Comparison of ENCODE assay signal across 16 cellular contexts in the genomic region with DNA sequence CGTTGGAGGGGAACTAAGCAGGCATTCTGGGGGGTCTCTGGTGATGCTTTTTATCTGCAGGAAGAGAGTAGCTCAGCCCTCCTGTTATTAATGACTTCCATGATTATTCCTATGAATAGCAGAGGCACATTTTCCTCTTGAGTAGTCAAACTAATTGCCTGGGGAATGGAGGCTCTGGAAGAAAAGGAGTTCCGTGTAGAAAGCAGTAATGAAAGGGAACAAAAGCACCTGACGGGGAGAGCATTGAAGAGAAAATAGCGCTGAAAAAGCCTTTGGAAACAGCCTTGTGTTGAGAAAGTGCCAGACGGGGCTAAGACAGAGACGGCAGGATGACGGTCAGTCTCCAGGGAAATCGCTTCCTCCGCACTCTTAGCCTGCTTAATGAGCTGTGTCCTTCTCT.
DNase-seq lines count a peak whose midpoint lies in the region; TF ChIP-seq lines count a peak whose summit lies in the region.
"Had no signal": no experiment of that assay in that cellular context is flagged by ENCODE, and none has a peak within 500 bp of the region (broad histone marks: within the 10 kb centered on the region; RNA-seq: fewer than 3 reads in every experiment).

No MANE protein-coding gene starts in this region.

- H3K9me3 Mint-ChIP-seq in nephron progenitor cell: no peaks in the 10 kb centered on the region

- TF ChIP-seq CTCF in nephron progenitor cell (IDR thresholded peaks at IDR 0.05): no peak

- no peaks in the 10 kb centered on the region for H3K36me3 Mint-ChIP-seq in nephron progenitor cell (ENCODE audit: low read depth)

- peaks cover 10% of the 10 kb centered on the region for H3K27me3 Mint-ChIP-seq in nephron progenitor cell (ENCODE audit: low read depth, poor library complexity)

- DNase-seq in NCI-H748 (lab: John Stamatoyannopoulos, UW; ENCODE audit: unreplicated experiment): peak; percentile 47
- DNase-seq in NCI-H748 treated with DMSO at 0.1 percent for 48 hours (lab: John Stamatoyannopoulos, UW): no peak
- peak; percentile 44 for DNase-seq in NCI-H2227 treated with DMSO at 0.1 percent for 48 hours (lab: John Stamatoyannopoulos, UW)
- DNase-seq in nephron progenitor cell: peak; percentile 8
- DNase-seq in globus pallidus (ENCODE audit: low spot score): no peak
- no peak for DNase-seq in KG1 (lab: John Stamatoyannopoulos, UW)
- DNase-seq in 8988T: no peak
- DNase-seq in AG08396 (ENCODE audit: low spot score): no peak
- DNase-seq: DMS 273 treated with DMSO at 0.1 percent for 48 hours; KBM-7; NCI-H1930; NCI-H226; NCI-H524 treated with DMSO at 0.1 percent for 48 hours; NK-92 treated with Interleukin-12 subunit alpha and Interleukin-12 subunit beta, amount 100 ng/mL, for 24 hours; SHP77; SK-N-SH had no signal

- no peak overlapping the region for H3K4me3 Mint-ChIP-seq in nephron progenitor cell

- peaks cover 12% of the 10 kb centered on the region for H3K4me1 Mint-ChIP-seq in nephron progenitor cell

- H3K27ac Mint-ChIP-seq in nephron progenitor cell: peak overlapping the region; percentile 34

Comparison
In these comparisons a context has a peak if more than half of its experiments do, and no peak if none do; other contexts are left out.
1. DNase-seq: peak in NCI-H748 (single experiment), NCI-H2227 treated with DMSO at 0.1 percent for 48 hours (single experiment) and nephron progenitor cell (single experiment); none in NCI-H748 treated with DMSO at 0.1 percent for 48 hours (single experiment), globus pallidus (single experiment), KG1 (single experiment), 8988T (single experiment) and AG08396 (single experiment).